ENCODE assay signal across 17 cellular contexts in genomic region chr15:52094811-52095584, GRCh38. TPM values are rescaled to one million over a fixed set of nuclear protein-coding genes. Genes with fewer than 3 reads are reported as not detected.
DNase-seq lines count a peak whose midpoint lies in the region; ATAC-seq and TF ChIP-seq lines count a peak whose summit lies in the region.
"Had no signal": no experiment of that assay in that cellular context is flagged by ENCODE, and none has a peak within 500 bp of the region (broad histone marks: within the 10 kb centered on the region; RNA-seq: fewer than 3 reads in every experiment).

No MANE protein-coding gene starts in this region.

- CTCF ChIA-PET in AG04450 (lab: Charles Lee) (interaction anchor here (1.5 kb wide), 1 partner anchor 17 kb away, joined by 6 read pairs; no protein-coding TSS in a partner anchor), mammary epithelial cell (lab: Charles Lee; ENCODE audit: low non-redundant PET) (no interaction called here)

- WGBS in mammary epithelial cell (ENCODE audit: low coverage, missing lambda C conversion rate) = 75% methylated on average over 10 of the region's 12 CpGs

- H3K4me3 ChIP-seq in AG04450 (ENCODE audit: low read depth, low read length) = no peak overlapping the region
- no peak overlapping the region for H3K4me3 ChIP-seq in mammary epithelial cell (replicated peaks in 1 of 3; ENCODE audit: insufficient read depth in 1 of 3, low read depth in 2 of 3, low read length in 3 of 3)
- no peak overlapping the region for H3K4me3 ChIP-seq in osteoblast (ENCODE audit: insufficient read depth, low read length)
- H3K4me3 ChIP-seq: HAP-1, upper lobe of right lung had no signal

- H3K79me2 ChIP-seq in mammary epithelial cell (ENCODE audit: insufficient read depth, low read length) = no peaks in the 10 kb centered on the region
- H3K79me2 ChIP-seq in osteoblast (ENCODE audit: insufficient read depth, low read length) = no peaks in the 10 kb centered on the region

- in situ Hi-C loops in mammary epithelial cell (cut with MboI; ENCODE audit: low sequenced_read_pairs in 2 of 2) = no loop called here

- intact Hi-C loops in mammary epithelial cell (cut with micrococcal nuclease) = loop anchor here (2.0 to 5.0 kb wide), 3 partner anchors 18 to 74 kb away; no protein-coding TSS in a partner anchor

- no peak for ATAC-seq in GM19324 (IDR thresholded peaks at IDR 0.05; ENCODE audit: low FRiP score, unreplicated experiment)
- ATAC-seq: stimulated activated memory B cell treated with anti-CD40 and anti-IgM and Interleukin-4, amounts not matched to agents 10 μg/mL and 1 μg/mL and 100 μg/mL, for 72 hours had no signal

- DNase-seq in AG04450 (ENCODE audit: low read depth, low spot score) (no peak), NCI-H524 treated with DMSO at 0.1 percent for 48 hours (lab: John Stamatoyannopoulos, UW) (peak; percentile 32), mammary epithelial cell (no peak), osteoblast (ENCODE audit: insufficient read length, low spot score, missing footprints) (no peak), NCI-H1105 (lab: John Stamatoyannopoulos, UW) (no peak), GM03348 (ENCODE audit: low spot score) (no peak)
- no peak for DNase-seq in stimulated activated CD4-positive, alpha-beta T cell treated with anti-CD3 and anti-CD28 coated beads, Interleukin-1b, Interleukin-23, amount 100 ng/mL, for 48 hours
- DNase-seq: activated effector memory CD4-positive, alpha-beta T cell treated with Interleukin-2 at 50 U/mL for 16 hours; CD8-positive, alpha-beta memory T cell; head of caudate nucleus; NCI-H1092; upper lobe of right lung had no signal

- H3K27ac ChIP-seq in AG04450 (ENCODE audit: low read depth, low read length) (peak overlapping the region; percentile 47), mammary epithelial cell (ENCODE audit: insufficient read depth, low read depth, low read length) (peak overlapping the region; percentile 93), osteoblast (ENCODE audit: low read depth, low read length) (peak overlapping the region; percentile 97)
- H3K27ac ChIP-seq: neutrophil, upper lobe of right lung had no signal

- dilution Hi-C loops in mammary epithelial cell (cut with HindIII; ENCODE audit: low sequenced_read_pairs) = no loop called here

- TSS peak; percentile 36 for BruUV-seq in mammary epithelial cell (replicated peaks; lab: Mats Ljungman, UMichigan)

- H3K27me3 ChIP-seq in AG04450 (ENCODE audit: control insufficient read depth, insufficient read depth, low read length) = no peaks in the 10 kb centered on the region
- H3K27me3 ChIP-seq in mammary epithelial cell (ENCODE audit: insufficient read depth, low read length) = no peaks in the 10 kb centered on the region
- H3K27me3 ChIP-seq in osteoblast (ENCODE audit: insufficient read depth, low read length) = no peaks in the 10 kb centered on the region
- H3K27me3 ChIP-seq: upper lobe of right lung had no signal

- H3K4me1 ChIP-seq in mammary epithelial cell (ENCODE audit: insufficient read depth, low read length) (peaks cover 32% of the 10 kb centered on the region), osteoblast (ENCODE audit: insufficient read depth, low read length) (peaks cover 31% of the 10 kb centered on the region)
- H3K4me1 ChIP-seq: HAP-1 had no signal

- POLR2A ChIA-PET in AG04450 (lab: Yijun Ruan, JAX) = no interaction called here

- H3K36me3 ChIP-seq in mammary epithelial cell (ENCODE audit: insufficient read depth, low read length) (no peaks in the 10 kb centered on the region), osteoblast (ENCODE audit: insufficient read depth, low read length) (no peaks in the 10 kb centered on the region)
- H3K36me3 ChIP-seq: HAP-1, neutrophil, upper lobe of right lung had no signal

- H3K9ac ChIP-seq in mammary epithelial cell (ENCODE audit: insufficient read depth, low read length) = no peak overlapping the region

- H2AFZ ChIP-seq in mammary epithelial cell (ENCODE audit: low read depth, low read length) = no peak overlapping the region
- H2AFZ ChIP-seq in osteoblast (ENCODE audit: low read length) = no peak overlapping the region

- H4K20me1 ChIP-seq in mammary epithelial cell (ENCODE audit: insufficient read depth, low read length) = no peaks in the 10 kb centered on the region
- no peaks in the 10 kb centered on the region for H4K20me1 ChIP-seq in osteoblast (ENCODE audit: insufficient read depth, low read length)

- H3K4me2 ChIP-seq in mammary epithelial cell (ENCODE audit: insufficient read depth, low read depth, low read length) (peak overlapping the region; percentile 41), osteoblast (ENCODE audit: insufficient read depth, low read length) (peak overlapping the region; percentile 67)

- no peak for TF ChIP-seq CTCF in AG04450 (IDR thresholded peaks at IDR 0.05; ENCODE audit: low read depth, low read length)
- TF ChIP-seq CTCF in mammary epithelial cell (conservative IDR thresholded peaks at IDR 0.05 in 1 of 2, IDR thresholded peaks at IDR 0.05 in 1 of 2; ENCODE audit: extremely low read depth in 1 of 2, insufficient read depth in 1 of 2, low read depth in 1 of 2, low read length in 2 of 2) = no peak
- TF ChIP-seq CTCF in osteoblast (IDR thresholded peaks at IDR 0.05; ENCODE audit: extremely low read depth, low read depth, low read length) = no peak

- no peaks in the 10 kb centered on the region; the same call in 1 of the 2 replicates for H3K9me3 ChIP-seq in AG04450 (ENCODE audit: control insufficient read depth, insufficient read depth, low read length)
- H3K9me3 ChIP-seq in mammary epithelial cell (replicated peaks; ENCODE audit: insufficient read depth, low read length) = no peaks in the 10 kb centered on the region
- H3K9me3 ChIP-seq in osteoblast (ENCODE audit: low read depth, low read length) = no peaks in the 10 kb centered on the region
- H3K9me3 ChIP-seq: neutrophil had no signal

RNA-seq across cellular contexts. Expression of gene BCL2L10, which starts 17.6 kb away (rescaled TPM):
- 0.11 and 0.15 TPM in 2 replicates for polyA plus RNA-seq in AG04450 (2011; rRNA removed)
- not detected in 2 replicates for polyA minus RNA-seq in AG04450 (2011; rRNA and poly(A)+ RNA removed)
- total RNA-seq in mammary epithelial cell = 1 to 10 TPM in 1 of 2 donors, not detected in 1; 2.2 TPM
- 0.39 TPM for polyA plus RNA-seq in mammary epithelial cell
- 5.5 TPM for polyA minus RNA-seq in mammary epithelial cell
- total RNA-seq in osteoblast = not detected in 2 replicates
- total RNA-seq: aorta, upper lobe of right lung had no signal
- polyA plus RNA-seq: aorta had no signal

Comparison
In these comparisons a context has a peak if more than half of its experiments do, and no peak if none do; other contexts are left out.
1. H3K27ac ChIP-seq: peak in every context shown above with its lines; median percentile 97 in osteoblast; 93 in mammary epithelial cell; 47 in AG04450.